ENCODE assay signal across 8 cellular contexts in genomic region chr14:60736494-60736893, GRCh38. TPM values are rescaled to one million over a fixed set of nuclear protein-coding genes. Genes with fewer than 3 reads are reported as not detected.
A peak's percentile ranks its signal among the peaks of the same experiment; 100 is the strongest.
DNase-seq lines count a peak whose midpoint lies in the region; ATAC-seq and TF ChIP-seq lines count a peak whose summit lies in the region.

No MANE protein-coding gene starts in this region.

- TF ChIP-seq CTCF in OCI-LY7 (conservative IDR thresholded peaks at IDR 0.05; ENCODE audit: low read length) (no peak), gastrocnemius medialis (IDR thresholded peaks at IDR 0.05 in 4 of 5, conservative IDR thresholded peaks at IDR 0.05 in 1 of 5) (no peak)

- CTCF ChIA-PET in OCI-LY7 (lab: Charles Lee; ENCODE audit: unreplicated experiment): no interaction called here

- H2AFZ ChIP-seq in OCI-LY7 (ENCODE audit: low read length): no peak overlapping the region

- H3K4me3 ChIP-seq in OCI-LY7 (ENCODE audit: low read depth, low read length, poor library complexity, severe bottlenecking) (peak overlapping the region; percentile 90), gastrocnemius medialis (peak overlapping the region; percentile 69 to 84 (median 76))

- H4K20me1 ChIP-seq in OCI-LY7 (ENCODE audit: insufficient read depth, low read length): 0 out of 2 replicates have a peak, but pooled peaks cover 12% of the 10 kb centered on the region

- H3K9me3 ChIP-seq in OCI-LY7 (ENCODE audit: low read length): no peaks in the 10 kb centered on the region
- no peaks in the 10 kb centered on the region for H3K9me3 ChIP-seq in gastrocnemius medialis

- POLR2A ChIA-PET in OCI-LY7 (lab: Charles Lee): interaction anchor here (0.6 to 2.0 kb wide), 9 partner anchors 9 to 663 kb away, joined by 3 to 6 read pairs (median 4); partner anchors contain the start of gene SIX4

- peaks cover 59% of the 10 kb centered on the region for H3K79me2 ChIP-seq in OCI-LY7 (ENCODE audit: insufficient read depth, low read depth, low read length)

- H3K27ac ChIP-seq in OCI-LY7 (ENCODE audit: low read depth, low read length, poor library complexity, severe bottlenecking) (no peak overlapping the region), gastrocnemius medialis (peak overlapping the region; percentile 90 to 94 (median 92))

- intact Hi-C loops in OCI-LY7 (cut with micrococcal nuclease; ENCODE audit: unreplicated experiment) (loop anchor here (10.0 kb wide), 3 partner anchors 288 to 518 kb away; no protein-coding TSS in a partner anchor), gastrocnemius medialis (cut with DNase I; ENCODE audit: low total_unique reads) (loop anchor here (5.0 to 10.0 kb wide), 2 partner anchors 396 to 788 kb away; no protein-coding TSS in a partner anchor)

- no peaks in the 10 kb centered on the region for H3K27me3 ChIP-seq in gastrocnemius medialis

- no peaks in the 10 kb centered on the region for H3K9me2 ChIP-seq in OCI-LY7 (ENCODE audit: insufficient read depth, low read length)

- in situ Hi-C loops in gastrocnemius medialis (cut with MboI; ENCODE audit: low sequenced_read_pairs in 4 of 4): loop anchor here in 1 of 4 donors (10.0 kb wide), 1 partner anchor 102 kb away; no protein-coding TSS in a partner anchor

- TF ChIP-seq POLR2A in gastrocnemius medialis (IDR thresholded peaks at IDR 0.05): no peak

- peak overlapping the region; percentile 80 for H3K4me2 ChIP-seq in OCI-LY7 (ENCODE audit: low read length)

- no TSS peak for BruUV-seq in OCI-LY7 (replicated peaks; lab: Mats Ljungman, UMichigan)

- DNase-seq in NCI-H2107 treated with DMSO at 0.1 percent for 48 hours (lab: John Stamatoyannopoulos, UW; ENCODE audit: unreplicated experiment) (peak; percentile 86), NCI-H2107 (lab: John Stamatoyannopoulos, UW) (no peak), OCI-LY7 (ENCODE audit: low spot score) (no peak), fibroblast of gingiva (ENCODE audit: low read depth) (peak; percentile 53), gastrocnemius medialis (no peak), NCI-H2227 (lab: John Stamatoyannopoulos, UW; ENCODE audit: unreplicated experiment) (no peak), NCI-H1436 (lab: John Stamatoyannopoulos, UW) (no peak)

- H3K4me1 ChIP-seq in OCI-LY7 (ENCODE audit: insufficient read depth, low read length, poor library complexity, severe bottlenecking) (peaks cover 10% of the 10 kb centered on the region), gastrocnemius medialis (peaks cover 32 to 43% of the 10 kb centered on the region in 2 donors)

- ATAC-seq in gastrocnemius medialis (no peak), HG03095 (IDR thresholded peaks at IDR 0.05; ENCODE audit: unreplicated experiment) (no peak)

- H3K36me3 ChIP-seq in OCI-LY7 (ENCODE audit: insufficient read depth, low read length) (no peaks in the 10 kb centered on the region), gastrocnemius medialis (no peaks in the 10 kb centered on the region)

RNA-seq across cellular contexts. Expression of gene MNAT1, which starts 1.9 kb away (rescaled TPM):
- 58.5 and 72.0 TPM in 2 replicates for total RNA-seq in OCI-LY7 (2014; rRNA removed; shearing (Covaris generic))
- total RNA-seq in OCI-LY7 (2022) (60.9 TPM in 2 replicates), gastrocnemius medialis (10 to 100 TPM; 50.1 to 69.2 (median 62.0) TPM)

RNA-seq across cellular contexts. Expression of gene SIX4, which starts 12.3 kb away (rescaled TPM):
- 3.1 and 5.9 TPM in 2 replicates for total RNA-seq in OCI-LY7 (2014; rRNA removed; shearing (Covaris generic))
- total RNA-seq in OCI-LY7 (2022) (2.4 TPM in 2 replicates), gastrocnemius medialis (10 to 100 TPM; 27.8 to 62.6 (median 46.1) TPM)

Comparison
In these comparisons a context has a peak if more than half of its experiments do, and no peak if none do; other contexts are left out.
1. DNase-seq: peak in NCI-H2107 treated with DMSO at 0.1 percent for 48 hours (single experiment) and fibroblast of gingiva (single experiment); none in NCI-H2107 (single experiment), OCI-LY7 (single experiment), gastrocnemius medialis (0 of 2), NCI-H2227 (single experiment) and NCI-H1436 (single experiment).
2. RNA of gene SIX4, which starts 12.3 kb away (total RNA-seq): 27.8 to 62.6 TPM in gastrocnemius medialis; 2.4 to 5.9 TPM in OCI-LY7; every median in the first group is over 4 times any median in the second.